9 cellular contexts compared by ENCODE assay signal in genomic region chr15:75067123-75067854, GRCh38. TPM values are rescaled to one million over a fixed set of nuclear protein-coding genes. Genes with fewer than 3 reads are reported as not detected.
DNase-seq lines count a peak whose midpoint lies in the region; ATAC-seq and TF ChIP-seq lines count a peak whose summit lies in the region.
"Had no signal": no experiment of that assay in that cellular context is flagged by ENCODE, and none has a peak within 500 bp of the region (broad histone marks: within the 10 kb centered on the region; RNA-seq: fewer than 3 reads in every experiment).

No MANE protein-coding gene starts in this region.

- peak overlapping the region; percentile 65 for H3K27ac Mint-ChIP-seq in stimulated activated memory B cell treated with anti-CD40 and anti-IgM and Interleukin-4, amounts not matched to agents 10 μg/mL and 1 μg/mL and 100 μg/mL, for 72 hours

- peak; percentile 14 to 17 for DNase-seq in activated CD4-positive, alpha-beta T cell treated with anti-CD3 and anti-CD28 coated beads for 4 hours
- DNase-seq in activated CD4-positive, alpha-beta T cell treated with anti-CD3 and anti-CD28 coated beads, Interleukin-2, amount 50 U/mL, for 1 hour = no peak
- peak; percentile 95 for DNase-seq in RPMI7951 (ENCODE audit: low read depth)
- DNase-seq in brain microvascular endothelial cell = peak; percentile 81

- TF ChIP-seq CTCF in brain microvascular endothelial cell (IDR thresholded peaks at IDR 0.05; ENCODE audit: low read depth, low read length, missing control alignments) = no peak

- H3K27me3 ChIP-seq in brain microvascular endothelial cell (replicated peaks) = no peaks in the 10 kb centered on the region
- H3K27me3 ChIP-seq: pancreas had no signal

- H3K4me1 Mint-ChIP-seq in stimulated activated memory B cell treated with anti-CD40 and anti-IgM and Interleukin-4, amounts not matched to agents 10 μg/mL and 1 μg/mL and 100 μg/mL, for 72 hours = peaks cover 62% of the 10 kb centered on the region

- H3K4me3 ChIP-seq in brain microvascular endothelial cell (ENCODE audit: low read depth, low read length) = no peak overlapping the region
- H3K4me3 ChIP-seq: pancreas had no signal

- ATAC-seq in stimulated activated memory B cell treated with anti-CD40 and anti-IgM and Interleukin-4, amounts not matched to agents 10 μg/mL and 1 μg/mL and 100 μg/mL, for 72 hours = no peak
- no peak for ATAC-seq in GM21360 (IDR thresholded peaks at IDR 0.05; ENCODE audit: unreplicated experiment)
- no peak for ATAC-seq in HG02870 (IDR thresholded peaks at IDR 0.05; ENCODE audit: unreplicated experiment)
- ATAC-seq in HG03039 (IDR thresholded peaks at IDR 0.05; ENCODE audit: unreplicated experiment) = no peak

- peaks cover 8% of the 10 kb centered on the region for H3K36me3 Mint-ChIP-seq in stimulated activated memory B cell treated with anti-CD40 and anti-IgM and Interleukin-4, amounts not matched to agents 10 μg/mL and 1 μg/mL and 100 μg/mL, for 72 hours

- peak overlapping the region; percentile 11 for H3K4me3 Mint-ChIP-seq in stimulated activated memory B cell treated with anti-CD40 and anti-IgM and Interleukin-4, amounts not matched to agents 10 μg/mL and 1 μg/mL and 100 μg/mL, for 72 hours

- no peaks in the 10 kb centered on the region for H3K27me3 Mint-ChIP-seq in stimulated activated memory B cell treated with anti-CD40 and anti-IgM and Interleukin-4, amounts not matched to agents 10 μg/mL and 1 μg/mL and 100 μg/mL, for 72 hours

- no peaks in the 10 kb centered on the region for H3K9me3 Mint-ChIP-seq in stimulated activated memory B cell treated with anti-CD40 and anti-IgM and Interleukin-4, amounts not matched to agents 10 μg/mL and 1 μg/mL and 100 μg/mL, for 72 hours

- peak overlapping the region; percentile 19 for H3K27ac ChIP-seq in brain microvascular endothelial cell

- in situ Hi-C loops in brain microvascular endothelial cell (cut with HindIII; ENCODE audit: low pct_ligation_motif_present, low sequenced_read_pairs) = no loop called here

- H3K36me3 ChIP-seq in brain microvascular endothelial cell (replicated peaks) = no peaks in the 10 kb centered on the region
- H3K36me3 ChIP-seq: pancreas had no signal

RNA-seq across cellular contexts. Expression of gene PPCDC, which starts 43.9 kb away (rescaled TPM):
- total RNA-seq in RPMI7951 (2014; rRNA removed; shearing (Covaris generic)) = 17.9 and 32.4 TPM in 2 replicates
